Comparison of ENCODE assay signal across 8 cellular contexts in genomic region chr1:66929289-66929688, GRCh38. TPM values are rescaled to one million over a fixed set of nuclear protein-coding genes. Genes with fewer than 3 reads are reported as not detected.
DNase-seq lines count a peak whose midpoint lies in the region; TF ChIP-seq lines count a peak whose summit lies in the region.

No MANE protein-coding gene starts in this region.

- H3K27me3 Mint-ChIP-seq in CD8-positive, alpha-beta memory T cell = peaks cover 0 to 9% of the 10 kb centered on the region in 2 donors

- TF ChIP-seq CTCF in osteoblast (IDR thresholded peaks at IDR 0.05; ENCODE audit: extremely low read depth, low read depth, low read length) = no peak

- H2AFZ ChIP-seq in osteoblast (ENCODE audit: low read length) = peak overlapping the region; percentile 74

- peak overlapping the region; percentile 89 for H3K4me2 ChIP-seq in osteoblast (ENCODE audit: insufficient read depth, low read length)

- H3K27ac ChIP-seq in CD8-positive, alpha-beta memory T cell (ENCODE audit: low read depth, low read length) = peak overlapping the region; percentile 94
- peak overlapping the region; percentile 96 for H3K27ac ChIP-seq in effector memory CD4-positive, alpha-beta T cell (ENCODE audit: insufficient read depth, low read length, poor library complexity, severe bottlenecking)
- peak overlapping the region; percentile 44 for H3K27ac ChIP-seq in osteoblast (ENCODE audit: low read depth, low read length)

- POLR2A ChIA-PET in CD8-positive, alpha-beta memory T cell (lab: Charles Lee) = interaction anchor here (1.4 to 1.5 kb wide), 3 partner anchors 31 to 757 kb away, joined by 3 to 5 read pairs (median 4); no protein-coding TSS in a partner anchor

- CTCF ChIA-PET in CD8-positive, alpha-beta memory T cell (lab: Charles Lee) = interaction anchor here (0.9 to 1.6 kb wide), 6 partner anchors 15 to 242 kb away, joined by 3 to 6 read pairs (median 3); no protein-coding TSS in a partner anchor

- H3K4me1 Mint-ChIP-seq in CD8-positive, alpha-beta memory T cell = peaks cover 51 to 72% (median 69%) of the 10 kb centered on the region in 3 donors

- peaks cover 17% of the 10 kb centered on the region for H4K20me1 ChIP-seq in osteoblast (ENCODE audit: insufficient read depth, low read length)

- H3K36me3 ChIP-seq in CD8-positive, alpha-beta memory T cell (ENCODE audit: insufficient read depth, low read length) = no peaks in the 10 kb centered on the region
- no peaks in the 10 kb centered on the region for H3K36me3 ChIP-seq in effector memory CD4-positive, alpha-beta T cell (ENCODE audit: control insufficient read depth, insufficient read depth, low read length)
- peaks cover 4% of the 10 kb centered on the region for H3K36me3 ChIP-seq in osteoblast (ENCODE audit: insufficient read depth, low read length)

- H3K4me1 ChIP-seq in CD8-positive, alpha-beta memory T cell (ENCODE audit: insufficient read depth, low read length) = peaks cover 49% of the 10 kb centered on the region
- H3K4me1 ChIP-seq in effector memory CD4-positive, alpha-beta T cell (ENCODE audit: control insufficient read depth, insufficient read depth, low read length, poor library complexity, severe bottlenecking) = peaks cover 12% of the 10 kb centered on the region
- H3K4me1 ChIP-seq in osteoblast (ENCODE audit: insufficient read depth, low read length) = peaks cover 49% of the 10 kb centered on the region

- peaks cover 77% of the 10 kb centered on the region for H3K79me2 ChIP-seq in osteoblast (ENCODE audit: insufficient read depth, low read length)

- H3K9me3 ChIP-seq in CD8-positive, alpha-beta memory T cell (ENCODE audit: low read length) = no peaks in the 10 kb centered on the region
- no peaks in the 10 kb centered on the region for H3K9me3 ChIP-seq in effector memory CD4-positive, alpha-beta T cell (ENCODE audit: control insufficient read depth, low read length)
- no peaks in the 10 kb centered on the region for H3K9me3 ChIP-seq in osteoblast (ENCODE audit: low read depth, low read length)

- no peaks in the 10 kb centered on the region for H3K9me3 Mint-ChIP-seq in CD8-positive, alpha-beta memory T cell

- no peaks in the 10 kb centered on the region for H3K27me3 ChIP-seq in CD8-positive, alpha-beta memory T cell (ENCODE audit: insufficient read depth, low read length, poor library complexity, severe bottlenecking)
- H3K27me3 ChIP-seq in effector memory CD4-positive, alpha-beta T cell (replicated peaks; ENCODE audit: control insufficient read depth, insufficient read depth, low read length, poor library complexity, severe bottlenecking) = no peaks in the 10 kb centered on the region
- no peaks in the 10 kb centered on the region for H3K27me3 ChIP-seq in osteoblast (ENCODE audit: insufficient read depth, low read length)

- H3K36me3 Mint-ChIP-seq in CD8-positive, alpha-beta memory T cell = peaks cover 0 to 25% (median 2%) of the 10 kb centered on the region in 3 donors

- DNase-seq in CD8-positive, alpha-beta memory T cell = no peak
- peak; percentile 69 for DNase-seq in OCI-M1 (lab: John Stamatoyannopoulos, UW)
- no peak for DNase-seq in effector memory CD4-positive, alpha-beta T cell
- peak; percentile 71 for DNase-seq in osteoblast (ENCODE audit: insufficient read length, low spot score, missing footprints)
- DNase-seq in stimulated activated CD4-positive, alpha-beta T cell treated with anti-CD3 and anti-CD28 coated beads, Interleukin-2, amount 100 ng/mL, for 48 hours = no peak
- no peak for DNase-seq in stimulated activated CD4-positive, alpha-beta T cell treated with anti-CD3 and anti-CD28 coated beads, Interleukin-15, amount 100 ng/mL, for 24 hours
- no peak for DNase-seq in SHP77 treated with DMSO at 0.1 percent for 48 hours (lab: John Stamatoyannopoulos, UW)
- no peak for DNase-seq in DMS53 (lab: John Stamatoyannopoulos, UW)

- peak overlapping the region; percentile 84 to 97 (median 93) for H3K4me3 Mint-ChIP-seq in CD8-positive, alpha-beta memory T cell

- peak overlapping the region; percentile 85 to 98 (median 92) for H3K27ac Mint-ChIP-seq in CD8-positive, alpha-beta memory T cell

- H3K4me3 ChIP-seq in CD8-positive, alpha-beta memory T cell (ENCODE audit: low read length) = peak overlapping the region; percentile 79
- peak overlapping the region; percentile 94 for H3K4me3 ChIP-seq in effector memory CD4-positive, alpha-beta T cell (ENCODE audit: insufficient read depth, low read depth, low read length, poor library complexity, severe bottlenecking)
- peak overlapping the region; percentile 89 for H3K4me3 ChIP-seq in osteoblast (ENCODE audit: insufficient read depth, low read length)

RNA-seq across cellular contexts. Expression of gene MIER1, which starts 4.5 kb away (rescaled TPM):
- 10 to 100 TPM; 53.1 to 55.3 TPM for total RNA-seq in CD8-positive, alpha-beta memory T cell
- 38.6 TPM for polyA plus RNA-seq in CD8-positive, alpha-beta memory T cell
- 53.2 and 58.0 TPM in 2 replicates for total RNA-seq in osteoblast

RNA-seq across cellular contexts. Expression of gene DNAI4, which starts 4.6 kb away (rescaled TPM):
- total RNA-seq in CD8-positive, alpha-beta memory T cell = 1 to 10 TPM in 1 of 2 experiments, under 1 TPM in 1; 0.86 to 1.8 TPM
- polyA plus RNA-seq in CD8-positive, alpha-beta memory T cell = 0.77 TPM
- 12.7 and 15.0 TPM in 2 replicates for total RNA-seq in osteoblast

Comparison
In these comparisons a context has a peak if more than half of its experiments do, and no peak if none do; other contexts are left out.
1. DNase-seq: peak in OCI-M1 (single experiment) and osteoblast (single experiment); none in CD8-positive, alpha-beta memory T cell (0 of 5), effector memory CD4-positive, alpha-beta T cell (0 of 3), stimulated activated CD4-positive, alpha-beta T cell treated with anti-CD3 and anti-CD28 coated beads, Interleukin-2, amount 100 ng/mL, for 48 hours (0 of 2), stimulated activated CD4-positive, alpha-beta T cell treated with anti-CD3 and anti-CD28 coated beads, Interleukin-15, amount 100 ng/mL, for 24 hours (single experiment), SHP77 treated with DMSO at 0.1 percent for 48 hours (single experiment) and DMS53 (single experiment).
2. H3K27ac ChIP-seq: peak in every context shown above with its lines; median percentile 96 in effector memory CD4-positive, alpha-beta T cell; 94 in CD8-positive, alpha-beta memory T cell; 44 in osteoblast.
3. Peak in every context shown above with its lines, with median percentiles within 50 percentile points of each other: H3K4me3 ChIP-seq.